12 cellular contexts compared by ENCODE assay signal in genomic region chr3:197465996-197466549, GRCh38.
DNase-seq lines count a peak whose midpoint lies in the region; ATAC-seq, FAIRE-seq and TF ChIP-seq lines count a peak whose summit lies in the region.
"Had no signal": no experiment of that assay in that cellular context is flagged by ENCODE, and none has a peak within 500 bp of the region (broad histone marks: within the 10 kb centered on the region; RNA-seq: fewer than 3 reads in every experiment).

No MANE protein-coding gene starts in this region.

- peak overlapping the region; percentile 52 for H2AFZ ChIP-seq in HepG2 (ENCODE audit: low read length)

- 0% methylated on average over 3 of the region's 3 CpGs for WGBS in HepG2 (ENCODE audit: low lambda C conversion rate)
- WGBS in esophagus muscularis mucosa: 74% methylated on average over 3 of the region's 3 CpGs

- H3K79me2 ChIP-seq in HepG2 (ENCODE audit: insufficient read depth, low read length): no peaks in the 10 kb centered on the region

- peak overlapping the region; percentile 96 for H3K4me2 ChIP-seq in HepG2 (ENCODE audit: low read depth, low read length)

- intact Hi-C loops in HepG2 (cut with micrococcal nuclease; ENCODE audit: unreplicated experiment) (loop anchor here (2.0 to 5.0 kb wide), 2 partner anchors 27 to 169 kb away; partner anchors contain the start of gene DLG1), esophagus muscularis mucosa (cut with DNase I) (no loop called here), uterus (cut with DNase I; ENCODE audit: low total_unique reads) (no loop called here)

- CTCF ChIA-PET in HEK293 (lab: Yijun Ruan, JAX) (interaction anchor here (0.8 kb wide), 1 partner anchor 10 kb away, joined by 3 read pairs; no protein-coding TSS in a partner anchor), HepG2 (lab: Yijun Ruan, JAX; ENCODE audit: low intra/inter-chr PET ratio, low total read pairs) (no interaction called here)

- TF ChIP-seq EP300 in HepG2 (IDR thresholded peaks at IDR 0.05; ENCODE audit: low read depth in 2 of 2, low read length in 2 of 2) (peak; percentile 30 to 94; a peak in 3 of 4 replicates), HepG2 (CRISPR knock-in tag; IDR thresholded peaks at IDR 0.05; ENCODE audit: borderline replicate concordance) (peak; percentile 76), esophagus muscularis mucosa (IDR thresholded peaks at IDR 0.05) (no peak)

- TF ChIP-seq CTCF in HEK293 (tag by site-specific recombination; IDR thresholded peaks at IDR 0.05): no peak
- TF ChIP-seq CTCF in brain microvascular endothelial cell (IDR thresholded peaks at IDR 0.05; ENCODE audit: low read depth, low read length, missing control alignments): no peak
- TF ChIP-seq CTCF in HepG2 (CRISPR knock-in tag; IDR thresholded peaks at IDR 0.05): peak; percentile 5; the same call in 1 of the 2 replicates
- TF ChIP-seq CTCF in esophagus muscularis mucosa (IDR thresholded peaks at IDR 0.05): no peak
- TF ChIP-seq CTCF in uterus (IDR thresholded peaks at IDR 0.05): no peak

- TF ChIP-seq POLR2A in HepG2 (IDR thresholded peaks at IDR 0.05; ENCODE audit: insufficient read depth in 1 of 2, low read depth in 2 of 2, low read length in 2 of 2): no peak
- no peak for TF ChIP-seq POLR2A in esophagus muscularis mucosa (IDR thresholded peaks at IDR 0.05; ENCODE audit: low read depth)
- no peak for TF ChIP-seq POLR2A in uterus (IDR thresholded peaks at IDR 0.05)

- peak; percentile 48 for DNase-seq in A172 (ENCODE audit: low spot score)
- peak; percentile 56 for DNase-seq in brain microvascular endothelial cell
- DNase-seq in HepG2 (ENCODE audit: low spot score): peak; percentile 94
- DNase-seq in NCI-H187 treated with DMSO at 0.1 percent for 48 hours (lab: John Stamatoyannopoulos, UW): no peak
- DNase-seq in esophagus muscularis mucosa (ENCODE audit: extremely low spot score): no peak
- DNase-seq in uterus: no peak
- DNase-seq: colonic mucosa, KBM-7, NCI-H510A had no signal

- H3K27me3 ChIP-seq in brain microvascular endothelial cell (replicated peaks) (no peaks in the 10 kb centered on the region), HepG2 (ENCODE audit: control insufficient read depth in 1 of 2, insufficient read depth in 2 of 2, low read length in 2 of 2) (no peaks in the 10 kb centered on the region), esophagus muscularis mucosa (no peaks in the 10 kb centered on the region), uterus (no peaks in the 10 kb centered on the region)
- H3K27me3 ChIP-seq: BLaER1 treated with 17β-estradiol and CSF1 and Interleukin-3, amounts not matched to agents 10 nM and 100 nM; colonic mucosa had no signal

- H3K9ac ChIP-seq in HepG2 (ENCODE audit: insufficient read depth, low read depth, low read length): peak overlapping the region; percentile 65
- H3K9ac ChIP-seq: BLaER1 treated with 17β-estradiol and CSF1 and Interleukin-3, amounts not matched to agents 10 nM and 100 nM had no signal

- H3K9me3 ChIP-seq in HEK293 (ENCODE audit: control insufficient read depth, insufficient read depth, low read depth, low read length): no peaks in the 10 kb centered on the region
- no peaks in the 10 kb centered on the region for H3K9me3 ChIP-seq in HepG2 (ENCODE audit: low read length)
- no peaks in the 10 kb centered on the region for H3K9me3 ChIP-seq in esophagus muscularis mucosa
- no peaks in the 10 kb centered on the region for H3K9me3 ChIP-seq in uterus
- H3K9me3 ChIP-seq: BLaER1 treated with 17β-estradiol and CSF1 and Interleukin-3, amounts not matched to agents 10 nM and 100 nM; colonic mucosa had no signal

- ATAC-seq in HepG2 (peak; percentile 46), HG02642 (IDR thresholded peaks at IDR 0.05; ENCODE audit: poor library complexity, unreplicated experiment) (no peak)

- no peak overlapping the region for H3K4me3 ChIP-seq in HEK293 (ENCODE audit: low read depth, low read length)
- no peak overlapping the region for H3K4me3 ChIP-seq in brain microvascular endothelial cell (ENCODE audit: low read depth, low read length)
- H3K4me3 ChIP-seq in HepG2 (replicated peaks in 1 of 3; ENCODE audit: insufficient read depth in 1 of 3, low read depth in 2 of 3, low read length in 3 of 3): peak overlapping the region; percentile 9 to 56 (median 36); a peak in 4 of 6 replicates
- no peak overlapping the region for H3K4me3 ChIP-seq in esophagus muscularis mucosa
- H3K4me3 ChIP-seq in uterus: no peak overlapping the region
- H3K4me3 ChIP-seq: BLaER1 treated with 17β-estradiol and CSF1 and Interleukin-3, amounts not matched to agents 10 nM and 100 nM; colonic mucosa had no signal

- TF ChIP-seq RAD21 in HepG2 (CRISPR knock-in tag; IDR thresholded peaks at IDR 0.05): no peak

- POLR2A ChIA-PET in HEK293 (lab: Yijun Ruan, JAX) (no interaction called here), HepG2 (lab: Yijun Ruan, JAX) (interaction anchor here (1.1 to 3.0 kb wide), 9 partner anchors 10 to 167 kb away, joined by 3 to 20 read pairs (median 5); no protein-coding TSS in a partner anchor)

- FAIRE-seq in HepG2 (lab: Jason Lieb, UNC): peak; percentile 90

- BruUV-seq in HepG2 (replicated peaks; lab: Mats Ljungman, UMichigan): TSS peak; percentile 59

- in situ Hi-C loops in brain microvascular endothelial cell (cut with HindIII; ENCODE audit: low pct_ligation_motif_present, low sequenced_read_pairs): no loop called here
- in situ Hi-C loops in HepG2 (cut with HindIII; ENCODE audit: extremely low pct_ligation_motif_present, low pct_unique_long_range_greater_than_20kb): no loop called here

- H4K20me1 ChIP-seq in HepG2 (ENCODE audit: insufficient read depth, low read length): no peaks in the 10 kb centered on the region
- H4K20me1 ChIP-seq: BLaER1 treated with 17β-estradiol and CSF1 and Interleukin-3, amounts not matched to agents 10 nM and 100 nM had no signal

- H3K4me1 ChIP-seq in HEK293 (ENCODE audit: control insufficient read depth, insufficient read depth, low read length) (no peaks in the 10 kb centered on the region), HepG2 (ENCODE audit: insufficient read depth, low read length) (peaks cover 80% of the 10 kb centered on the region), esophagus muscularis mucosa (peaks cover 0 to 12% (median 11%) of the 10 kb centered on the region in 4 donors), uterus (no peaks in the 10 kb centered on the region)
- H3K4me1 ChIP-seq: colonic mucosa had no signal

- H3K36me3 ChIP-seq in HEK293 (ENCODE audit: control insufficient read depth in 2 of 2, insufficient read depth in 1 of 2, low read length in 2 of 2) (no peaks in the 10 kb centered on the region), brain microvascular endothelial cell (replicated peaks) (no peaks in the 10 kb centered on the region), HepG2 (replicated peaks in 1 of 2; ENCODE audit: control insufficient read depth in 1 of 2, insufficient read depth in 2 of 2, low read length in 2 of 2) (no peaks in the 10 kb centered on the region), esophagus muscularis mucosa (no peaks in the 10 kb centered on the region), uterus (no peaks in the 10 kb centered on the region)
- H3K36me3 ChIP-seq: BLaER1 treated with 17β-estradiol and CSF1 and Interleukin-3, amounts not matched to agents 10 nM and 100 nM; colonic mucosa had no signal

- no peak overlapping the region for H3K27ac ChIP-seq in HEK293 (ENCODE audit: extremely low read depth, low read depth, low read length)
- H3K27ac ChIP-seq in brain microvascular endothelial cell: peak overlapping the region; percentile 58
- peak overlapping the region; percentile 96 for H3K27ac ChIP-seq in HepG2 (ENCODE audit: extremely low read length, insufficient read depth, low read length)
- H3K27ac ChIP-seq in esophagus muscularis mucosa (replicated peaks in 1 of 4): no peak overlapping the region
- H3K27ac ChIP-seq in uterus: no peak overlapping the region
- H3K27ac ChIP-seq: BLaER1 treated with 17β-estradiol and CSF1 and Interleukin-3, amounts not matched to agents 10 nM and 100 nM; colonic mucosa had no signal

TF ChIP-seq in HEK293, 187 proteins besides CTCF, POLR2A, EP300 and RAD21 (continues in another document):
- TF ChIP-seq HIC1 (tag by site-specific recombination; IDR thresholded peaks at IDR 0.05): no peak

TF ChIP-seq in HepG2, 621 proteins besides CTCF, POLR2A, EP300 and RAD21 (continues in another document):
- TF ChIP-seq PATZ1 (CRISPR knock-in tag; IDR thresholded peaks at IDR 0.05) (peak; percentile 77), ZNF768 (CRISPR knock-in tag; IDR thresholded peaks at IDR 0.05) (peak; percentile 95), ZFP36 (IDR thresholded peaks at IDR 0.05; ENCODE audit: borderline replicate concordance, low read depth, low read length, partially characterized antibody) (peak; percentile 66), SYNCRIP (IDR thresholded peaks at IDR 0.05; ENCODE audit: insufficient read depth, low read depth, low read length) (no peak)

Comparison
In these comparisons a context has a peak if more than half of its experiments do, and no peak if none do; other contexts are left out.
1. DNase-seq: peak in A172 (single experiment), brain microvascular endothelial cell (single experiment) and HepG2 (single experiment); none in NCI-H187 treated with DMSO at 0.1 percent for 48 hours (single experiment), esophagus muscularis mucosa (single experiment) and uterus (0 of 2).
2. H3K27ac ChIP-seq: peak in brain microvascular endothelial cell (single experiment) and HepG2 (single experiment); none in HEK293 (single experiment), esophagus muscularis mucosa (0 of 4) and uterus (0 of 2).
3. H3K4me3 ChIP-seq: peak in HepG2 (3 of 3); none in HEK293 (single experiment), brain microvascular endothelial cell (single experiment), esophagus muscularis mucosa (0 of 4) and uterus (0 of 2).